In the genomic region with DNA sequence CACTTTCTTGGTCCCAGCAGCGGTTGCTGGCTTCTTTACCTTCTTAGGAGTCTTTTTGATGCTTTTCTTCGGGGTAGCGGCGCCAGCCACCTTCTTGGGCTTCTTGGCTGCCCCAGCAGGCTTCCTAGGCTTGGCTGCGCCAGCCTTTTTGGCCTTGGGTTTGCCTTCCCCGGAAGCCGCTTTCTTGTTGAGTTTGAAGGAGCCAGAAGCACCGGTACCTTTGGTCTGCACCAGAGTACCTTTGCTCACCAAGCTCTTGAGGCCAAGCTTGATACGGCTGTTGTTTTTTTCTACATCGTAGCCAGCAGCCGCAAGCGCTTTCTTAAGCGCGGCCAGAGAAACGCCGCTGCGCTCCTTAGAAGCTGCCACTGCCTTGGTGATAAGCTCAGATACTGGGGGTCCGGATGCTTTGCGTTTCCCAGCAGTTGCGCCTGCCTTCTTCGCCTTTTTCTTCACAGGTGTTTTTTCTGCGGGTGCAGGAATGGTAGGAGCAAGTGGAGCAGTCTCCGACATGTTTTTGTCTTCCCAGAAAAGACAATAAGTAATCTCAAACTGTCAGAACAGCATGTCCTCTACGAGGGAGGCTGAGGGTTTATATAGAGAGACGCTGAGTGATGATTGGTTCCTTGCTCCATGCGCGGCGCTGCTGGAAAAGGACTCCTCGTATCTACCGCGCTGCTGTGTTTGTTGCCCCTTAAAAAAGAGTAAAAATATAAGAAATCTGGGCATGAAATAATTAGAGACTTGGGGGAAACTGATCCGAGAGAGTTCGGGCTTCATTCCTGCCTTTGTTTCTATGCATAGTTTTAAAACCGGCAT, we compare ENCODE assay signal across 2 cellular contexts.
TF ChIP-seq lines count a peak whose summit lies in the region.

No MANE protein-coding gene starts in this region.

TF ChIP-seq in HEK293, 187 proteins besides CTCF, POLR2A, EP300 and RAD21 (continued from another document and continues in another):
- TF ChIP-seq, protein P1, sequence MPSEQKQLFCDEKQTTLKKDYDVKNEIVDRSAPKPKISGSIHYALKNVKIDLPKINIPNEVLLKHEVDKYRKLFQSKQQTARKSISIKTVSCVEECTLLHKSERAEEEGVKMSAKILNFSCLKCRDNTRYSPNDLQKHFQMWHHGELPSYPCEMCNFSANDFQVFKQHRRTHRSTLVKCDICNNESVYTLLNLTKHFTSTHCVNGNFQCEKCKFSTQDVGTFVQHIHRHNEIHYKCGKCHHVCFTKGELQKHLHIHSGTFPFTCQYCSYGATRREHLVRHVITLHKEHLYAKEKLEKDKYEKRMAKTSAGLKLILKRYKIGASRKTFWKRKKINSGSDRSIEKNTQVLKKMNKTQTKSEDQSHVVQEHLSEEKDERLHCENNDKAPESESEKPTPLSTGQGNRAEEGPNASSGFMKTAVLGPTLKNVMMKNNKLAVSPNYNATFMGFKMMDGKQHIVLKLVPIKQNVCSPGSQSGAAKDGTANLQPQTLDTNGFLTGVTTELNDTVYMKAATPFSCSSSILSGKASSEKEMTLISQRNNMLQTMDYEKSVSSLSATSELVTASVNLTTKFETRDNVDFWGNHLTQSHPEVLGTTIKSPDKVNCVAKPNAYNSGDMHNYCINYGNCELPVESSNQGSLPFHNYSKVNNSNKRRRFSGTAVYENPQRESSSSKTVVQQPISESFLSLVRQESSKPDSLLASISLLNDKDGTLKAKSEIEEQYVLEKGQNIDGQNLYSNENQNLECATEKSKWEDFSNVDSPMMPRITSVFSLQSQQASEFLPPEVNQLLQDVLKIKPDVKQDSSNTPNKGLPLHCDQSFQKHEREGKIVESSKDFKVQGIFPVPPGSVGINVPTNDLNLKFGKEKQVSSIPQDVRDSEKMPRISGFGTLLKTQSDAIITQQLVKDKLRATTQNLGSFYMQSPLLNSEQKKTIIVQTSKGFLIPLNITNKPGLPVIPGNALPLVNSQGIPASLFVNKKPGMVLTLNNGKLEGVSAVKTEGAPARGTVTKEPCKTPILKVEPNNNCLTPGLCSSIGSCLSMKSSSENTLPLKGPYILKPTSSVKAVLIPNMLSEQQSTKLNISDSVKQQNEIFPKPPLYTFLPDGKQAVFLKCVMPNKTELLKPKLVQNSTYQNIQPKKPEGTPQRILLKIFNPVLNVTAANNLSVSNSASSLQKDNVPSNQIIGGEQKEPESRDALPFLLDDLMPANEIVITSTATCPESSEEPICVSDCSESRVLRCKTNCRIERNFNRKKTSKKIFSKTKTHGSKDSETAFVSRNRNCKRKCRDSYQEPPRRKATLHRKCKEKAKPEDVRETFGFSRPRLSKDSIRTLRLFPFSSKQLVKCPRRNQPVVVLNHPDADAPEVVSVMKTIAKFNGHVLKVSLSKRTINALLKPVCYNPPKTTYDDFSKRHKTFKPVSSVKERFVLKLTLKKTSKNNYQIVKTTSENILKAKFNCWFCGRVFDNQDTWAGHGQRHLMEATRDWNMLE (tag by site-specific recombination; conservative IDR thresholded peaks at IDR 0.05; ENCODE audit: low read depth) = no peak
- TF ChIP-seq FEZF1 (tag by site-specific recombination; IDR thresholded peaks at IDR 0.05) (no peak), ZNF324 (tag by site-specific recombination; IDR thresholded peaks at IDR 0.05) (no peak), ZNF37A (tag by site-specific recombination; IDR thresholded peaks at IDR 0.05) (no peak), ZNF202 (tag by site-specific recombination; IDR thresholded peaks at IDR 0.05; ENCODE audit: borderline replicate concordance) (no peak), OSR2 (tag by site-specific recombination; IDR thresholded peaks at IDR 0.05) (no peak), ZBTB8A (tag by site-specific recombination; IDR thresholded peaks at IDR 0.05) (peak; percentile 26; the same call in 1 of the 2 replicates)
- TF ChIP-seq, protein P2, sequence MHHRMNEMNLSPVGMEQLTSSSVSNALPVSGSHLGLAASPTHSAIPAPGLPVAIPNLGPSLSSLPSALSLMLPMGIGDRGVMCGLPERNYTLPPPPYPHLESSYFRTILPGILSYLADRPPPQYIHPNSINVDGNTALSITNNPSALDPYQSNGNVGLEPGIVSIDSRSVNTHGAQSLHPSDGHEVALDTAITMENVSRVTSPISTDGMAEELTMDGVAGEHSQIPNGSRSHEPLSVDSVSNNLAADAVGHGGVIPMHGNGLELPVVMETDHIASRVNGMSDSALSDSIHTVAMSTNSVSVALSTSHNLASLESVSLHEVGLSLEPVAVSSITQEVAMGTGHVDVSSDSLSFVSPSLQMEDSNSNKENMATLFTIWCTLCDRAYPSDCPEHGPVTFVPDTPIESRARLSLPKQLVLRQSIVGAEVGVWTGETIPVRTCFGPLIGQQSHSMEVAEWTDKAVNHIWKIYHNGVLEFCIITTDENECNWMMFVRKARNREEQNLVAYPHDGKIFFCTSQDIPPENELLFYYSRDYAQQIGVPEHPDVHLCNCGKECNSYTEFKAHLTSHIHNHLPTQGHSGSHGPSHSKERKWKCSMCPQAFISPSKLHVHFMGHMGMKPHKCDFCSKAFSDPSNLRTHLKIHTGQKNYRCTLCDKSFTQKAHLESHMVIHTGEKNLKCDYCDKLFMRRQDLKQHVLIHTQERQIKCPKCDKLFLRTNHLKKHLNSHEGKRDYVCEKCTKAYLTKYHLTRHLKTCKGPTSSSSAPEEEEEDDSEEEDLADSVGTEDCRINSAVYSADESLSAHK (tag by site-specific recombination; IDR thresholded peaks at IDR 0.05) = no peak

TF ChIP-seq in HepG2, 621 proteins besides CTCF, POLR2A, EP300 and RAD21 (continued from another document):
- TF ChIP-seq ZNF230 (CRISPR knock-in tag; IDR thresholded peaks at IDR 0.05) (0 out of 2 replicates have a peak, but pooled peaks have one; percentile 24), ARID2 (CRISPR knock-in tag; IDR thresholded peaks at IDR 0.05; ENCODE audit: borderline replicate concordance) (peak; percentile 53; the same call in 1 of the 2 replicates), ZNF816 (CRISPR knock-in tag; IDR thresholded peaks at IDR 0.05; ENCODE audit: borderline replicate concordance) (0 out of 2 replicates have a peak, but pooled peaks have one; percentile 21), ZNF788 (CRISPR knock-in tag; IDR thresholded peaks at IDR 0.05; ENCODE audit: borderline replicate concordance) (peak; percentile 25; the same call in 1 of the 2 replicates), ZNF138 (CRISPR knock-in tag; IDR thresholded peaks at IDR 0.05; ENCODE audit: low read depth) (peak; percentile 20; the same call in 1 of the 2 replicates), ZNF687 (CRISPR knock-in tag; IDR thresholded peaks at IDR 0.05) (peak; percentile 31; the same call in 1 of the 2 replicates)
- TF ChIP-seq, protein P3, sequence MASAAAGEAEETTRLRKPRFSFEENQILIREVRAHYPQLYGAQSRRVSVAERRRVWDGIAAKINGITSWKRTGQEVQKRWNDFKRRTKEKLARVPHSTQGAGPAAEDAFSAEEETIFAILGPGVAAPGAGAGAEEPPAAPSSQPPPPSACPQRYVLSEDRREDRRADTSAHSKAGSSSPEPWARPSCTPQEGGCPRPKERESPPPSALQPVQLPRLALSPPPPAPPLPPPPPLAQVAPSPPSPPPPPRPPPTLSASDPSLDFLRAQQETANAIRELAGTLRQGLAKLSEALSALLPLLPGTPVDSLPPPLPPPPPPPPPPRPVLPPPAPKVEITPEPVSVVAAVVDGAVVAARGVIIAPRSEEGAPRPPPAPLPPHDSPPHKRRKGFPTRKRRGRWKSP (CRISPR knock-in tag; IDR thresholded peaks at IDR 0.05) = peak; percentile 45; the same call in 1 of the 2 replicates
TF ChIP-seq in HepG2: peak in this region for 31.
